ENCODE assay signal across 8 cellular contexts in genomic region chr10:15106352-15107013, GRCh38. TPM values are rescaled to one million over a fixed set of nuclear protein-coding genes. Genes with fewer than 3 reads are reported as not detected.
A peak's percentile ranks its signal among the peaks of the same experiment; 100 is the strongest.
DNase-seq lines count a peak whose midpoint lies in the region; ATAC-seq and TF ChIP-seq lines count a peak whose summit lies in the region.

No MANE protein-coding gene starts in this region.

- no peak overlapping the region for H3K4me3 ChIP-seq in CD8-positive, alpha-beta T cell (ENCODE audit: low read depth, low read length)
- no peak overlapping the region for H3K4me3 ChIP-seq in fibroblast of the aortic adventitia (ENCODE audit: low read depth, low read length)
- no peak overlapping the region for H3K4me3 ChIP-seq in transverse colon

- CTCF ChIA-PET in CD8-positive, alpha-beta T cell (lab: Charles Lee): interaction anchor here (0.7 to 2.4 kb wide), 11 partner anchors 9 to 146 kb away, joined by 3 to 10 read pairs (median 4); partner anchors contain the start of gene RPP38

- peak overlapping the region; percentile 22 for H3K27ac Mint-ChIP-seq in CD8-positive, alpha-beta T cell

- H3K36me3 Mint-ChIP-seq in CD8-positive, alpha-beta T cell: peaks cover 80% of the 10 kb centered on the region

- no peak for TF ChIP-seq POLR2A in transverse colon (IDR thresholded peaks at IDR 0.05)

- no peak overlapping the region for H3K27ac ChIP-seq in CD8-positive, alpha-beta T cell (ENCODE audit: low read depth, low read length)
- peak overlapping the region in 1 of 4 donors; percentile 4 for H3K27ac ChIP-seq in transverse colon

- H3K9me3 ChIP-seq in CD8-positive, alpha-beta T cell (ENCODE audit: low read length): no peaks in the 10 kb centered on the region
- no peaks in the 10 kb centered on the region for H3K9me3 ChIP-seq in transverse colon

- peaks cover 10% of the 10 kb centered on the region for H3K4me1 Mint-ChIP-seq in CD8-positive, alpha-beta T cell (ENCODE audit: low read depth)

- H3K27me3 ChIP-seq in CD8-positive, alpha-beta T cell (ENCODE audit: insufficient read depth, low read length): no peaks in the 10 kb centered on the region
- no peaks in the 10 kb centered on the region for H3K27me3 ChIP-seq in transverse colon

- intact Hi-C loops in CD8-positive, alpha-beta T cell (cut with DNase I, micrococcal nuclease): loop anchor here (1.0 to 10.0 kb wide), 8 partner anchors 101 to 909 kb away; partner anchors contain the start of genes CDNF (in 1 of the 2), FAM171A1 (in 1 of the 2), HSPA14 (in 1 of the 2) and MSANTD7 (in 1 of the 2)
- intact Hi-C loops in transverse colon (cut with DNase I; ENCODE audit: low total_unique reads): no loop called here

- in situ Hi-C loops in transverse colon (cut with MboI; ENCODE audit: low pct_ligation_motif_present in 1 of 4, low pct_unique_long_range_greater_than_20kb in 1 of 4, low sequenced_read_pairs in 3 of 4): loop anchor here in 3 of 4 donors (10.0 to 25.0 kb wide), 3 partner anchors 142 to 594 kb away; no protein-coding TSS in a partner anchor

- DNase-seq in CD8-positive, alpha-beta T cell: peak; percentile 16 to 76 (median 64)
- DNase-seq in HT-29 (ENCODE audit: low spot score): peak; percentile 90
- DNase-seq in RPMI7951 (ENCODE audit: low read depth): peak; percentile 71
- DNase-seq in activated T-helper 1 cell treated with anti-CD3 and anti-CD28 coated beads, Interleukin-2, amount 50 U/mL, for 16 hours (ENCODE audit: low read depth in 1 of 2, low spot score in 1 of 2): peak; percentile 35 to 40
- peak; percentile 78 for DNase-seq in fibroblast of the aortic adventitia (ENCODE audit: low read depth)
- peak; percentile 70 for DNase-seq in omental fat pad (ENCODE audit: low spot score)
- peak; percentile 82 for DNase-seq in transverse colon

- no peak overlapping the region for H3K4me3 Mint-ChIP-seq in CD8-positive, alpha-beta T cell

- H3K9me3 Mint-ChIP-seq in CD8-positive, alpha-beta T cell: no peaks in the 10 kb centered on the region

- H3K36me3 ChIP-seq in CD8-positive, alpha-beta T cell (ENCODE audit: insufficient read depth, low read length): peaks cover 22% of the 10 kb centered on the region
- H3K36me3 ChIP-seq in transverse colon: peaks cover 0 to 38% (median 12%) of the 10 kb centered on the region in 4 donors

- TF ChIP-seq CTCF in CD8-positive, alpha-beta T cell (IDR thresholded peaks at IDR 0.05): peak; percentile 94
- peak; percentile 91 for TF ChIP-seq CTCF in fibroblast of the aortic adventitia (IDR thresholded peaks at IDR 0.05; ENCODE audit: insufficient read depth, low read length)
- peak in 1 of 3 donors; percentile 41 for TF ChIP-seq CTCF in omental fat pad (IDR thresholded peaks at IDR 0.05)
- peak; percentile 85 to 91 (median 87) for TF ChIP-seq CTCF in transverse colon (IDR thresholded peaks at IDR 0.05)

- ATAC-seq in CD8-positive, alpha-beta T cell: peak; percentile 99
- ATAC-seq in GM19328 (IDR thresholded peaks at IDR 0.05; ENCODE audit: unreplicated experiment) (peak; percentile 65), omental fat pad (ENCODE audit: low FRiP score) (peak; percentile 83)

- TF ChIP-seq EP300 in transverse colon (IDR thresholded peaks at IDR 0.05; ENCODE audit: low read depth): no peak

- POLR2A ChIA-PET in CD8-positive, alpha-beta T cell (lab: Charles Lee): interaction anchor here (0.7 kb wide), 1 partner anchor 135 kb away, joined by 3 read pairs; no protein-coding TSS in a partner anchor

- WGBS in transverse colon (ENCODE audit: low coverage in 1 of 2), 2 donors: 14 to 50% methylated on average over 1 to 8 of the region's 8 CpGs

- no peaks in the 10 kb centered on the region for H3K27me3 Mint-ChIP-seq in CD8-positive, alpha-beta T cell (ENCODE audit: low read depth)

- peaks cover 4% of the 10 kb centered on the region for H3K4me1 ChIP-seq in CD8-positive, alpha-beta T cell (ENCODE audit: insufficient read depth, low read length)
- H3K4me1 ChIP-seq in transverse colon: peaks cover 0 to 20% (median 0%) of the 10 kb centered on the region in 4 donors

RNA-seq across cellular contexts. Expression of gene RPP38, which starts 9.3 kb away (rescaled TPM):
- total RNA-seq in CD8-positive, alpha-beta T cell: 10 to 100 TPM; 10.6 to 12.3 TPM
- 27.8 and 29.2 TPM in 2 replicates for total RNA-seq in HT-29 (2014; rRNA removed; shearing (Covaris generic))
- 17.1 and 20.5 TPM in 2 replicates for total RNA-seq in RPMI7951 (2014; rRNA removed; shearing (Covaris generic))
- total RNA-seq in fibroblast of the aortic adventitia (ENCODE audit: low replicate concordance): 10.7 and 11.4 TPM in 2 replicates
- total RNA-seq in omental fat pad: 10 to 100 TPM in 3 of 4 donors, 1 to 10 TPM in 1; 9.4 to 15.4 (median 12.1) TPM
- total RNA-seq in transverse colon: 100 to 1,000 TPM in 1 of 4 donors, 10 to 100 TPM in 2, 1 to 10 TPM in 1; 4.1 to 103 (median 20.9) TPM

RNA-seq across cellular contexts. Expression of gene ACBD7, which starts 17.9 kb away (rescaled TPM):
- 1 to 10 TPM in 1 of 2 experiments, under 1 TPM in 1; 0.86 to 1.8 TPM for total RNA-seq in CD8-positive, alpha-beta T cell
- 5.9 and 7.4 TPM in 2 replicates for total RNA-seq in HT-29 (2014; rRNA removed; shearing (Covaris generic))
- 6.7 and 7.9 TPM in 2 replicates for total RNA-seq in RPMI7951 (2014; rRNA removed; shearing (Covaris generic))
- 0.99 TPM in 1 of 2 replicates, not detected in the other for total RNA-seq in fibroblast of the aortic adventitia (ENCODE audit: low replicate concordance)
- total RNA-seq in omental fat pad: under 1 TPM in 1 of 4 donors, not detected in 3; 0.48 TPM
- not detected for total RNA-seq in transverse colon

Comparison
In these comparisons a context has a peak if more than half of its experiments do, and no peak if none do; other contexts are left out.
1. DNase-seq: peak in every context shown above with its lines; median percentile 90 in HT-29; 82 in transverse colon; 78 in fibroblast of the aortic adventitia; 71 in RPMI7951; 70 in omental fat pad; 64 in CD8-positive, alpha-beta T cell; 38 in activated T-helper 1 cell treated with anti-CD3 and anti-CD28 coated beads, Interleukin-2, amount 50 U/mL, for 16 hours.